Comparison of ENCODE assay signal across 22 cellular contexts in the genomic region with DNA sequence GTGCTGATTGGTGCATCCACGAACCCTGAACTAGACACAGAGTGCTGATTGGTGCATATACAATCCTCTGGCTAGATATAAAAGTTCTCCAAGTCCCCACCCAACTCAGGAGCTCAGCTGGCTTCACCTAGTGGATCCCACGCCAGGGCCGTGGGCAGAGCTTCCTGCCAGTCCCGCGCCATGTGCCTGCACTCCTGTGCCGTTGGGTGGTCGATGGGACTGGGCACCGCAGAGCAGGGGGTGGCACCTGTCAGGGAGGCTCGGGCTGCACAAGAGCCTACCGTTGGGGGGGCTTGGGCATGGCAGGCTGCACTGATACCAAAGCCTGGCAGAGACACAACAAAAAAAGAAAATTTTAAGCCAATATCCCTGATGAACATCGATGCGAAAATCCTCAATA.
"Had no signal": no experiment of that assay in that cellular context is flagged by ENCODE, and none has a peak within 500 bp of the region (broad histone marks: within the 10 kb centered on the region; RNA-seq: fewer than 3 reads in every experiment).

No MANE protein-coding gene starts in this region.

- H3K27me3 ChIP-seq: hepatocyte, left lung had no signal

- H2AFZ ChIP-seq: hepatocyte had no signal

- H3K4me3 Mint-ChIP-seq: immature natural killer cell, memory B cell, mesothelial cell of epicardium, naive B cell had no signal

- H3K27me3 Mint-ChIP-seq: memory B cell, naive B cell had no signal

- DNase-seq: hippocampal formation, hypothalamus, immature natural killer cell, islet precursor cell, kidney, kidney glomerular epithelial cell, left cardiac atrium, left colon, left lung, left ventricle myocardium inferior, left ventricle myocardium superior, mammary epithelial cell, mesenchymal stem cell, mesendoderm, midbrain, mucosa of descending colon, naive B cell had no signal

- H3K36me3 Mint-ChIP-seq: memory B cell, mesothelial cell of epicardium had no signal

- H3K79me2 ChIP-seq: hepatocyte had no signal

- H3K4me3 ChIP-seq: hepatocyte, left lung, left ventricle myocardium inferior, lung, mucosa of descending colon had no signal

- H3K4me1 Mint-ChIP-seq: immature natural killer cell, memory B cell, mesothelial cell of epicardium, naive B cell had no signal

- ATAC-seq: left cardiac atrium, left colon, left lobe of liver, left lung, left ventricle myocardium superior, mucosa of descending colon had no signal

- H3K36me3 ChIP-seq: left lung, left ventricle myocardium inferior had no signal

- H3K4me2 ChIP-seq: hepatocyte had no signal

- H3K4me1 ChIP-seq: left lung, left ventricle myocardium inferior had no signal

- H3K27ac Mint-ChIP-seq: immature natural killer cell, memory B cell, mesothelial cell of epicardium, naive B cell had no signal

- H3K27ac ChIP-seq: hepatocyte, left lung, left ventricle myocardium inferior had no signal
